ENCODE assay signal across 1 cellular context in the genomic region with DNA sequence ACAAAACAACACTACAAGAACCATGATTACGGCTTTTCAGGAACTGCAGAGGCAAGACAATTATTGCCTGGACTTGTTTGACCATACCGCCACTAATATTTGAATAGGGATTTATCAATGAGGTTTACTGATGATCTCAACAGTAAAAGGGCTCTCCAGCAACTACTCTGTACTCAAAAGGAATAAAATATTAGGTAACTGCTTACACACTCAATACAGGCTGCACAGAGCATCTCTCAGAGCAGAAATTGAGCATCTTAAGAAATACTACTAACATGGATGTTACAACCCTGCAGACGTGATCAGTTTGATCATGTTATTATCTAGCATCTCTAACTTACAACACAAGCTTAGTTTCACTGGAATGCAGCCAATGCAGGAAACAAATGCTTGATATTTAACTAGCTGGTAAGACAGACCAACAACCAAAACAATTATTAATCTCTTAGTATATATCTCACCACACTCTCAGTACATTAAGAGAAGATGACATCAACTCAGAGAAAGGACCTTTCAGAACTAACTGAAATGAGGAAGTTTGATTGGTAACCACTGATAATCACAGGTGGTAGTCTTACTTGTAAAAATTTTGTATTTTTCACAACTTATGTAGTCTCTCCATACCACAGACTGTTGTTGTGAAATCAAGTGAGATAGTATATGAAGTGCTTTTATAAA.
TF ChIP-seq lines count a peak whose summit lies in the region.

No MANE protein-coding gene starts in this region.

TF ChIP-seq in GM12878, 131 proteins besides CTCF, POLR2A, EP300 and RAD21:
- TF ChIP-seq PML (IDR thresholded peaks at IDR 0.05; ENCODE audit: low read length) = no peak
- peak; percentile 87 for TF ChIP-seq ATF7 (IDR thresholded peaks at IDR 0.05; ENCODE audit: low read depth)
- TF ChIP-seq MTA2 (IDR thresholded peaks at IDR 0.05; ENCODE audit: low read depth) = peak; percentile 58
TF ChIP-seq in GM12878: peak in this region for 2.
